Comparison of ENCODE assay signal across 29 cellular contexts in genomic region chr10:44674536-44674935, GRCh38.
"Had no signal": no experiment of that assay in that cellular context is flagged by ENCODE, and none has a peak within 500 bp of the region (broad histone marks: within the 10 kb centered on the region; RNA-seq: fewer than 3 reads in every experiment).

No MANE protein-coding gene starts in this region.

- H3K4me2 ChIP-seq: neural progenitor cell had no signal

- H3K9ac ChIP-seq: neural progenitor cell had no signal

- H3K36me3 ChIP-seq: adrenal gland, brain microvascular endothelial cell, gastrocnemius medialis, neural progenitor cell, thyroid gland, upper lobe of right lung had no signal

- H3K4me3 ChIP-seq: adrenal gland, gastrocnemius medialis, neural progenitor cell, thyroid gland, upper lobe of right lung had no signal

- H3K36me3 Mint-ChIP-seq: activated naive CD8-positive, alpha-beta T cell treated with anti-CD3 and anti-CD28 coated beads for 36 hours; mesothelial cell of epicardium; naive thymus-derived CD4-positive, alpha-beta T cell; neural progenitor cell had no signal

- H3K27me3 ChIP-seq: adrenal gland, brain microvascular endothelial cell, gastrocnemius medialis, neural progenitor cell, thyroid gland, upper lobe of right lung had no signal

- DNase-seq: activated CD4-positive, alpha-beta T cell treated with anti-CD3 and anti-CD28 coated beads for 4 hours; activated CD4-positive, alpha-beta T cell treated with anti-CD3 and anti-CD28 coated beads, Interleukin-2, amount 50 U/mL, for 4 hours; activated effector memory CD4-positive, alpha-beta T cell treated with anti-CD3 and anti-CD28 coated beads, Interleukin-2, amount 50 U/mL, for 16 hours; activated naive CD4-positive, alpha-beta T cell treated with anti-CD3 and anti-CD28 coated beads for 36 hours; activated naive CD8-positive, alpha-beta T cell treated with anti-CD3 and anti-CD28 coated beads for 36 hours; activated T-cell treated with anti-CD3 and anti-CD28 coated beads for 4 hours; adrenal gland; aorta; brain microvascular endothelial cell; caudate nucleus; endodermal cell; gastrocnemius medialis; glutamatergic neuron; left cardiac atrium; naive thymus-derived CD4-positive, alpha-beta T cell; occipital lobe; stimulated activated CD4-positive, alpha-beta T cell treated with anti-CD3 and anti-CD28 coated beads, Interleukin-12 subunit alpha, Interleukin-12 subunit beta, amount 100 ng/mL, for 4 hours; stimulated activated CD4-positive, alpha-beta T cell treated with anti-CD3 and anti-CD28 coated beads, Interleukin-4, amount 100 ng/mL, for 1 hour; stimulated activated naive CD8-positive, alpha-beta T cell treated with anti-CD3 and anti-CD28 coated beads, Interleukin-15, amount 100 ng/mL, for 72 hours; substantia nigra; upper lobe of right lung had no signal

- H3K9me3 ChIP-seq: adrenal gland, gastrocnemius medialis, thyroid gland, upper lobe of right lung had no signal

- H3K27ac Mint-ChIP-seq: activated naive CD4-positive, alpha-beta T cell treated with anti-CD3 and anti-CD28 coated beads for 36 hours; activated naive CD8-positive, alpha-beta T cell treated with anti-CD3 and anti-CD28 coated beads for 36 hours; activated T-helper 1 cell treated with anti-CD3 and anti-CD28 coated beads, Interleukin-12 subunit alpha, Interleukin-12 subunit beta, Interleukin-2, Interleukin-4 antibody, amounts not matched to agents 30 ng/mL and 10 ng/mL and 1 ng/mL, durations not matched to agents 14 hours and 24 hours and 36 hours; dendritic cell treated with granulocyte-macrophage colony-stimulating factor and Interleukin-4, amounts not matched to agents 40 ng/mL and 50 ng/mL, for 4 days; endodermal cell; mesothelial cell of epicardium; naive thymus-derived CD4-positive, alpha-beta T cell; neural progenitor cell; stimulated activated naive CD8-positive, alpha-beta T cell treated with anti-CD3 and anti-CD28 coated beads, Interleukin-15, amount 100 ng/mL, for 72 hours had no signal

- FAIRE-seq: keratinocyte had no signal

- ATAC-seq: esophagus mucosa; gastrocnemius medialis; left cardiac atrium; naive thymus-derived CD4-positive, alpha-beta T cell; right cardiac atrium; stimulated activated naive CD8-positive, alpha-beta T cell treated with anti-CD3 and anti-CD28 coated beads, Interleukin-15, amount 100 ng/mL, for 72 hours; upper lobe of right lung had no signal

- H2AFZ ChIP-seq: neural progenitor cell had no signal

- H3K9me3 Mint-ChIP-seq: activated naive CD4-positive, alpha-beta T cell treated with anti-CD3 and anti-CD28 coated beads for 36 hours; activated naive CD8-positive, alpha-beta T cell treated with anti-CD3 and anti-CD28 coated beads for 36 hours; activated T-helper 1 cell treated with anti-CD3 and anti-CD28 coated beads, Interleukin-12 subunit alpha, Interleukin-12 subunit beta, Interleukin-2, Interleukin-4 antibody, amounts not matched to agents 30 ng/mL and 10 ng/mL and 1 ng/mL, durations not matched to agents 14 hours and 24 hours and 36 hours; dendritic cell treated with granulocyte-macrophage colony-stimulating factor and Interleukin-4, amounts not matched to agents 40 ng/mL and 50 ng/mL, for 4 days; endodermal cell; naive thymus-derived CD4-positive, alpha-beta T cell; neural progenitor cell; stimulated activated naive CD8-positive, alpha-beta T cell treated with anti-CD3 and anti-CD28 coated beads, Interleukin-15, amount 100 ng/mL, for 72 hours had no signal

- H3K4me1 ChIP-seq: adrenal gland, gastrocnemius medialis, neural progenitor cell, upper lobe of right lung had no signal

- H3K4me1 Mint-ChIP-seq: activated naive CD8-positive, alpha-beta T cell treated with anti-CD3 and anti-CD28 coated beads for 36 hours; endodermal cell; mesothelial cell of epicardium; naive thymus-derived CD4-positive, alpha-beta T cell; neural progenitor cell; stimulated activated naive CD8-positive, alpha-beta T cell treated with anti-CD3 and anti-CD28 coated beads, Interleukin-15, amount 100 ng/mL, for 72 hours had no signal

- H3K4me3 Mint-ChIP-seq: activated naive CD4-positive, alpha-beta T cell treated with anti-CD3 and anti-CD28 coated beads for 36 hours; activated naive CD8-positive, alpha-beta T cell treated with anti-CD3 and anti-CD28 coated beads for 36 hours; activated T-helper 1 cell treated with anti-CD3 and anti-CD28 coated beads, Interleukin-12 subunit alpha, Interleukin-12 subunit beta, Interleukin-2, Interleukin-4 antibody, amounts not matched to agents 30 ng/mL and 10 ng/mL and 1 ng/mL, durations not matched to agents 14 hours and 24 hours and 36 hours; dendritic cell treated with granulocyte-macrophage colony-stimulating factor and Interleukin-4, amounts not matched to agents 40 ng/mL and 50 ng/mL, for 4 days; endodermal cell; mesothelial cell of epicardium; naive thymus-derived CD4-positive, alpha-beta T cell; neural progenitor cell; stimulated activated naive CD8-positive, alpha-beta T cell treated with anti-CD3 and anti-CD28 coated beads, Interleukin-15, amount 100 ng/mL, for 72 hours had no signal

- H3K27ac ChIP-seq: adrenal gland, brain microvascular endothelial cell, gastrocnemius medialis, neural progenitor cell, thyroid gland, upper lobe of right lung had no signal

- H3K27me3 Mint-ChIP-seq: activated naive CD8-positive, alpha-beta T cell treated with anti-CD3 and anti-CD28 coated beads for 36 hours had no signal
